Comparison of ENCODE assay signal across 13 cellular contexts in genomic region chr13:37598572-37598971, GRCh38. TPM values are rescaled to one million over a fixed set of nuclear protein-coding genes. Genes with fewer than 3 reads are reported as not detected.
A peak's percentile ranks its signal among the peaks of the same experiment; 100 is the strongest.
DNase-seq lines count a peak whose midpoint lies in the region; ATAC-seq, FAIRE-seq and TF ChIP-seq lines count a peak whose summit lies in the region.
"Had no signal": no experiment of that assay in that cellular context is flagged by ENCODE, and none has a peak within 500 bp of the region (broad histone marks: within the 10 kb centered on the region; RNA-seq: fewer than 3 reads in every experiment).

TSS of gene POSTN (minus strand) at chr13:37598768. CDS start at chr13:37598726, 42 bp downstream.

- WGBS in mesendoderm (ENCODE audit: extremely low coverage, insufficient coverage, low lambda C conversion rate) = no CpG with 5 or more reads among the region's 6 CpGs

- H2AK5ac ChIP-seq in mesendoderm (ENCODE audit: low read length) = no peak within 1 kb of the TSS

- H4K5ac ChIP-seq in mesendoderm (ENCODE audit: low read length) = no peak within 1 kb of the TSS

- H2AFZ ChIP-seq in endothelial cell of umbilical vein (ENCODE audit: low read depth, low read length) = peak within 1 kb of the TSS; percentile 37

- H3K27ac Mint-ChIP-seq in natural killer cell = no peak within 1 kb of the TSS
- H3K27ac Mint-ChIP-seq: activated T-helper 17 cell treated with anti-CD3 and anti-CD28 coated beads, Interleukin-2, amount 50 U/mL, for 72 hours had no signal

- H2BK120ac ChIP-seq in mesendoderm (ENCODE audit: low read depth, low read length) = no peak within 1 kb of the TSS

- no peak for FAIRE-seq in endothelial cell of umbilical vein (lab: Jason Lieb, UNC)
- FAIRE-seq: islet of Langerhans had no signal

- no peak within 1 kb of the TSS for H4K8ac ChIP-seq in mesendoderm (ENCODE audit: low read depth, low read length)

- no TSS peak for BruUV-seq in endothelial cell of umbilical vein (replicated peaks; lab: Mats Ljungman, UMichigan)

- peak; percentile 28 for DNase-seq in NCI-H2227 treated with DMSO at 0.1 percent for 48 hours (lab: John Stamatoyannopoulos, UW)
- DNase-seq in endothelial cell of umbilical vein (ENCODE audit: low read depth, low spot score) = peak; percentile 8
- DNase-seq in mesendoderm = peak; percentile 6
- no peak for DNase-seq in T1000 (lab: John Stamatoyannopoulos, UW)
- DNase-seq in natural killer cell = no peak
- DNase-seq in SHP77 (lab: John Stamatoyannopoulos, UW) = no peak
- DNase-seq in middle frontal gyrus (ENCODE audit: extremely low spot score, low spot score) = no peak
- DNase-seq: effector CD8-positive, alpha-beta T cell; NCI-H1417 treated with DMSO at 0.1 percent for 48 hours; stimulated activated CD4-positive, alpha-beta T cell treated with anti-CD3 and anti-CD28 coated beads, Interleukin-2, amount 100 ng/mL, for 48 hours had no signal

- ATAC-seq in natural killer cell = no peak
- ATAC-seq: activated T-helper 17 cell treated with anti-CD3 and anti-CD28 coated beads, Interleukin-2, amount 50 U/mL, for 72 hours had no signal

- no peaks in the 10 kb centered on the region for H3K4me1 Mint-ChIP-seq in natural killer cell
- H3K4me1 Mint-ChIP-seq: activated T-helper 17 cell treated with anti-CD3 and anti-CD28 coated beads, Interleukin-2, amount 50 U/mL, for 72 hours had no signal

- no peaks in the 10 kb centered on the region for H3K36me3 Mint-ChIP-seq in natural killer cell

- no peak within 1 kb of the TSS for H3K56ac ChIP-seq in mesendoderm (ENCODE audit: low read length)

- H3K27ac ChIP-seq in endothelial cell of umbilical vein (ENCODE audit: insufficient read depth, low read depth, low read length) (no peak within 1 kb of the TSS), mesendoderm (ENCODE audit: low read depth, low read length) (no peak within 1 kb of the TSS)

- H3K18ac ChIP-seq in mesendoderm (ENCODE audit: low read length) = no peak within 1 kb of the TSS

- H3K79me2 ChIP-seq in endothelial cell of umbilical vein (ENCODE audit: control insufficient read depth, insufficient read depth, low read length) = no peaks in the 10 kb centered on the region
- no peaks in the 10 kb centered on the region for H3K79me2 ChIP-seq in mesendoderm (ENCODE audit: control insufficient read depth, insufficient read depth, low read length)

- H3K4me2 ChIP-seq in endothelial cell of umbilical vein (ENCODE audit: insufficient read depth, low read length) (no peak within 1 kb of the TSS), mesendoderm (ENCODE audit: low read length) (no peak within 1 kb of the TSS)

- H3K4me3 ChIP-seq in endothelial cell of umbilical vein (replicated peaks in 1 of 3; ENCODE audit: insufficient read depth in 1 of 3, low read depth in 1 of 3, low read length in 3 of 3) = no peak within 1 kb of the TSS
- H3K4me3 ChIP-seq in mesendoderm (ENCODE audit: low read length) = no peak within 1 kb of the TSS

- no peaks in the 10 kb centered on the region for H3K36me3 ChIP-seq in endothelial cell of umbilical vein (ENCODE audit: control insufficient read depth in 2 of 2, extremely low read depth in 1 of 2, insufficient read depth in 2 of 2, low read length in 2 of 2)
- H3K36me3 ChIP-seq in mesendoderm (ENCODE audit: control insufficient read depth, insufficient read depth, low read length) = no peaks in the 10 kb centered on the region

- H3K9ac ChIP-seq in endothelial cell of umbilical vein (replicated peaks; ENCODE audit: extremely low read depth, insufficient read depth, low read length) (no peak within 1 kb of the TSS), mesendoderm (ENCODE audit: low read length) (no peak within 1 kb of the TSS)

- H3K9me1 ChIP-seq in endothelial cell of umbilical vein (replicated peaks; ENCODE audit: control insufficient read depth, extremely low read depth, insufficient read depth, low read length) = no peaks in the 10 kb centered on the region

- intact Hi-C loops in endothelial cell of umbilical vein (cut with micrococcal nuclease) = no loop called here
- intact Hi-C loops in natural killer cell (cut with micrococcal nuclease) = no loop called here

- H3K23ac ChIP-seq in mesendoderm (ENCODE audit: low read length) = no peak within 1 kb of the TSS

- no peak within 1 kb of the TSS for H3K4ac ChIP-seq in mesendoderm (ENCODE audit: low read depth, low read length)

- no peak within 1 kb of the TSS for H3K4me3 Mint-ChIP-seq in natural killer cell
- H3K4me3 Mint-ChIP-seq: activated T-helper 17 cell treated with anti-CD3 and anti-CD28 coated beads, Interleukin-2, amount 50 U/mL, for 72 hours had no signal

- H3K4me1 ChIP-seq in endothelial cell of umbilical vein (ENCODE audit: control insufficient read depth, extremely low read depth, insufficient read depth, low read length) (peaks cover 12% of the 10 kb centered on the region), mesendoderm (ENCODE audit: control insufficient read depth, low read depth, low read length) (no peaks in the 10 kb centered on the region)

- H2BK15ac ChIP-seq in mesendoderm (replicated peaks; ENCODE audit: low read depth) = no peak within 1 kb of the TSS

- no peaks in the 10 kb centered on the region for H3K79me1 ChIP-seq in mesendoderm (ENCODE audit: low read length)

- no peaks in the 10 kb centered on the region for H3K27me3 Mint-ChIP-seq in natural killer cell (ENCODE audit: low read depth in 2 of 2)
- H3K27me3 Mint-ChIP-seq: activated T-helper 17 cell treated with anti-CD3 and anti-CD28 coated beads, Interleukin-2, amount 50 U/mL, for 72 hours had no signal

- H4K20me1 ChIP-seq in endothelial cell of umbilical vein (replicated peaks; ENCODE audit: control insufficient read depth, extremely low read depth, insufficient read depth, low read length) = no peaks in the 10 kb centered on the region

- TF ChIP-seq CTCF in endothelial cell of umbilical vein (IDR thresholded peaks at IDR 0.05; ENCODE audit: extremely low read depth in 1 of 2, insufficient read depth in 1 of 2, low read depth in 1 of 2, low read length in 2 of 2) = no peak
- TF ChIP-seq CTCF in subcutaneous adipose tissue (IDR thresholded peaks at IDR 0.05; ENCODE audit: low read depth) = no peak
- TF ChIP-seq CTCF in natural killer cell (IDR thresholded peaks at IDR 0.05) = no peak

- dilution Hi-C loops in endothelial cell of umbilical vein (cut with MboI; ENCODE audit: extremely low pct_ligation_motif_present, low sequenced_read_pairs) = no loop called here

- H3K9me3 Mint-ChIP-seq in natural killer cell = peaks cover 0 to 3% of the 10 kb centered on the region in 2 donors
- H3K9me3 Mint-ChIP-seq: activated T-helper 17 cell treated with anti-CD3 and anti-CD28 coated beads, Interleukin-2, amount 50 U/mL, for 72 hours had no signal

- H3K27me3 ChIP-seq in endothelial cell of umbilical vein (ENCODE audit: control insufficient read depth in 2 of 2, insufficient read depth in 2 of 2, low read length in 2 of 2) = no peaks in the 10 kb centered on the region
- no peaks in the 10 kb centered on the region for H3K27me3 ChIP-seq in mesendoderm (ENCODE audit: insufficient read depth, low read length, poor library complexity)

- POLR2A ChIA-PET in endothelial cell of umbilical vein (lab: Charles Lee) = no interaction called here

- CTCF ChIA-PET in endothelial cell of umbilical vein (lab: Charles Lee) = interaction anchor here (1.3 to 8.4 kb wide), 2 partner anchors 14 to 488 kb away, joined by 4 to 102 read pairs; partner anchors contain the start of gene CSNK1A1L

- H2BK5ac ChIP-seq in mesendoderm (ENCODE audit: low read length) = no peak within 1 kb of the TSS

- H3K9me3 ChIP-seq in endothelial cell of umbilical vein (replicated peaks; ENCODE audit: control insufficient read depth, insufficient read depth, low read length) = no peaks in the 10 kb centered on the region

- no peak for TF ChIP-seq POLR2A in endothelial cell of umbilical vein (IDR thresholded peaks at IDR 0.05; ENCODE audit: low read depth, low read length)

TF ChIP-seq in endothelial cell of umbilical vein, 7 proteins besides CTCF, POLR2A, EP300 and RAD21:
- TF ChIP-seq POLR2AphosphoS5 (IDR thresholded peaks at IDR 0.05; ENCODE audit: insufficient read depth, low read depth, low read length) (no peak), JUN (IDR thresholded peaks at IDR 0.05; ENCODE audit: borderline replicate concordance, insufficient read depth, insufficient read length, low read depth) (no peak), GATA2 (IDR thresholded peaks at IDR 0.05; ENCODE audit: insufficient read depth, insufficient read length, low read depth, low read length) (no peak), MYC (IDR thresholded peaks at IDR 0.05; ENCODE audit: low read depth, low read length) (no peak), EZH2 (IDR thresholded peaks at IDR 0.05; ENCODE audit: borderline replicate concordance, low read depth, low read length, severe bottlenecking) (no peak)

RNA-seq across cellular contexts. Expression of gene POSTN, which starts in this region (rescaled TPM):
- total RNA-seq in endothelial cell of umbilical vein (0.29 and 0.55 TPM in 2 replicates), subcutaneous adipose tissue (100 to 1,000 TPM in 2 of 4 donors, 10 to 100 TPM in 2; 62.8 to 129 (median 95.4) TPM), natural killer cell (not detected)
- 0.29 and 0.41 TPM in 2 replicates for polyA plus RNA-seq in endothelial cell of umbilical vein
- polyA plus RNA-seq in endothelial cell of umbilical vein (2011; cell fraction: cytosol; rRNA removed) = 0.63 and 0.85 TPM in 2 replicates
- 1.0 and 1.6 TPM in 2 replicates for polyA plus RNA-seq in endothelial cell of umbilical vein (2011; cell fraction: nucleus; rRNA removed)
- 3.3 and 6.9 TPM in 2 replicates for polyA plus RNA-seq in endothelial cell of umbilical vein (2012)
- 0.70 and 1.6 TPM in 2 replicates for polyA minus RNA-seq in endothelial cell of umbilical vein
- not detected for polyA minus RNA-seq in endothelial cell of umbilical vein (2011; cell fraction: cytosol; rRNA and poly(A)+ RNA removed)
- 0.96 and 1.2 TPM in 2 replicates for polyA minus RNA-seq in endothelial cell of umbilical vein (2011; cell fraction: nucleus; rRNA and poly(A)+ RNA removed)
- polyA plus RNA-seq in mesendoderm (2013, experiment 1 of 2) = 2.3 TPM
- 2.7 TPM for polyA plus RNA-seq in mesendoderm (2013, experiment 2 of 2)
- total RNA-seq: activated T-helper 17 cell treated with anti-CD3 and anti-CD28 coated beads, Interleukin-2, amount 50 U/mL, for 72 hours had no signal

Comparison
In these comparisons a context has a peak if more than half of its experiments do, and no peak if none do; other contexts are left out.
1. RNA of gene POSTN (total RNA-seq): 62.8 to 129 TPM in subcutaneous adipose tissue; 0.29 to 0.55 TPM in endothelial cell of umbilical vein and not detected in natural killer cell; every median in the first group is over 10 times any median in the second.
2. DNase-seq: peak in NCI-H2227 treated with DMSO at 0.1 percent for 48 hours (single experiment), endothelial cell of umbilical vein (single experiment) and mesendoderm (single experiment); none in T1000 (single experiment), natural killer cell (single experiment), SHP77 (0 of 2) and middle frontal gyrus (single experiment).